ENCODE assay signal across 1 cellular context in the genomic region with DNA sequence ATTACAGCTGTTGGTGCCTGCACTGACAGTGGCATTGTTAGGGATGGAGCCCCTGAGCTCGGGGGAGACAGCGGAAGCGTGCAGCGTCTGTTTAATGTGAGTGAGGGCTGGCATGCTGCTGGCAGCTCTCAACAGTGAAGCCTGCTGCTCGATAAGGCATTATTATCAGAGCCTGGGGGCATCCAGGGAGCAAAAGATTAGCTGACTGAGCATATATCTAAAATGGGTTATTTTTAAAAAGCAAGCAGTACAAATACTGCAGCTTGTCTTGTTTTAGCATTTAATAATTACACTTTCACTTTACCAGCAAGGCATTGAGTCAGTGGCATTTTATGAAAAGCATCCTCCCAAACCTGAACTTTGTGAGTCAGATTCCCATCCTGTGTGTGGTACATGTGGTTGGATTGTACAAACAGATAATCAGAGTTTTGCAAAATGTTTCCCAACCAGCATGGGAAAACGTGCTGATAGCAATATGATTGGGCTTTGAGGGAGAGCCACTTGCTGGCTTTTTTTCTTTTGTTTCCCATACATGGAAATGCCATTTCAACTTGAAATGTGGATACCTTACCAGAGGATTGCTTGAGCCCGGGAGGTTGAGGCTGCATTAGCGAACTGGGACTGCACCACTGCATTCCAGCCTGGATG.
TF ChIP-seq lines count a peak whose summit lies in the region.

No MANE protein-coding gene starts in this region.

TF ChIP-seq in HEK293, 187 proteins besides CTCF, POLR2A, EP300 and RAD21:
- TF ChIP-seq PRDM2 (tag by site-specific recombination; IDR thresholded peaks at IDR 0.05; ENCODE audit: borderline replicate concordance) (no peak), ZFP37 (tag by site-specific recombination; IDR thresholded peaks at IDR 0.05) (no peak), ZNF626 (tag by site-specific recombination; IDR thresholded peaks at IDR 0.05) (no peak), EGR2 (tag by site-specific recombination; IDR thresholded peaks at IDR 0.05; ENCODE audit: low read depth) (no peak), ZNF148 (tag by site-specific recombination; IDR thresholded peaks at IDR 0.05; ENCODE audit: borderline replicate concordance) (no peak), SALL2 (tag by site-specific recombination; IDR thresholded peaks at IDR 0.05; ENCODE audit: borderline replicate concordance) (no peak), ZNF510 (tag by site-specific recombination; IDR thresholded peaks at IDR 0.05; ENCODE audit: insufficient replicate concordance) (no peak), ZNF837 (tag by site-specific recombination; IDR thresholded peaks at IDR 0.05) (no peak), ZNF544 (tag by site-specific recombination; IDR thresholded peaks at IDR 0.05) (no peak)
- TF ChIP-seq, protein P1, sequence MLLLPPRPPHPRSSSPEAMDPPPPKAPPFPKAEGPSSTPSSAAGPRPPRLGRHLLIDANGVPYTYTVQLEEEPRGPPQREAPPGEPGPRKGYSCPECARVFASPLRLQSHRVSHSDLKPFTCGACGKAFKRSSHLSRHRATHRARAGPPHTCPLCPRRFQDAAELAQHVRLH (tag by site-specific recombination; IDR thresholded peaks at IDR 0.05): no peak
